8 cellular contexts compared by ENCODE assay signal in genomic region chr1:92502247-92502646, GRCh38. TPM values are rescaled to one million over a fixed set of nuclear protein-coding genes. Genes with fewer than 3 reads are reported as not detected.
DNase-seq lines count a peak whose midpoint lies in the region; ATAC-seq and TF ChIP-seq lines count a peak whose summit lies in the region.

No MANE protein-coding gene starts in this region.

- no peaks in the 10 kb centered on the region for H3K36me3 ChIP-seq in left lung

- H3K9me3 ChIP-seq in left lung = no peaks in the 10 kb centered on the region

- ATAC-seq in GM18505 (IDR thresholded peaks at IDR 0.05; ENCODE audit: unreplicated experiment) = peak; percentile 60
- peak; percentile 71 for ATAC-seq in GM21528 (IDR thresholded peaks at IDR 0.05; ENCODE audit: low FRiP score, unreplicated experiment)
- peak; percentile 52 for ATAC-seq in HG03571 (IDR thresholded peaks at IDR 0.05; ENCODE audit: unreplicated experiment)
- ATAC-seq in left lung = no peak

- H3K27me3 ChIP-seq in left lung = no peaks in the 10 kb centered on the region

- no peak overlapping the region for H3K27ac ChIP-seq in left lung

- no peak for TF ChIP-seq CTCF in fibroblast of mammary gland (conservative IDR thresholded peaks at IDR 0.05; ENCODE audit: control insufficient read depth, insufficient read depth, low read depth, low read length)
- no peak for TF ChIP-seq CTCF in left lung (IDR thresholded peaks at IDR 0.05)
- TF ChIP-seq CTCF in lower leg skin (IDR thresholded peaks at IDR 0.05) = no peak

- H3K4me1 ChIP-seq in left lung = no peaks in the 10 kb centered on the region

- peak; percentile 50 for DNase-seq in fibroblast of mammary gland (ENCODE audit: low read depth)
- no peak for DNase-seq in pons (ENCODE audit: low spot score)
- no peak for DNase-seq in NCI-H2171 treated with DMSO at 0.1 percent for 48 hours (lab: John Stamatoyannopoulos, UW)
- DNase-seq in left lung = no peak
- no peak for DNase-seq in lower leg skin (ENCODE audit: low spot score in 2 of 2)

- no peak for TF ChIP-seq POLR2A in GM18505 (IDR thresholded peaks at IDR 0.05; ENCODE audit: borderline replicate concordance, extremely low read depth, insufficient read depth, insufficient read length)
- no peak for TF ChIP-seq POLR2A in lower leg skin (IDR thresholded peaks at IDR 0.05)

- intact Hi-C loops in left lung (cut with DNase I) (no loop called here), lower leg skin (cut with DNase I; ENCODE audit: low total_unique reads) (no loop called here)

- no peak overlapping the region for H3K4me3 ChIP-seq in fibroblast of mammary gland (ENCODE audit: control insufficient read depth, low read depth, low read length)
- no peak overlapping the region for H3K4me3 ChIP-seq in left lung
- no peak overlapping the region for H3K4me3 ChIP-seq in lower leg skin (ENCODE audit: low read depth, poor library complexity, severe bottlenecking)

RNA-seq across cellular contexts. Expression of gene GFI1, which starts 15.5 kb away (rescaled TPM):
- total RNA-seq in left lung (1 to 10 TPM; 1.3 to 2.0 TPM), lower leg skin (under 1 TPM in 3 of 4 donors, not detected in 1; 0.27 to 0.91 (median 0.36) TPM)
